Comparison of ENCODE assay signal across 7 cellular contexts in genomic region chr20:62776692-62777527, GRCh38. TPM values are rescaled to one million over a fixed set of nuclear protein-coding genes. Genes with fewer than 3 reads are reported as not detected.
A peak's percentile ranks its signal among the peaks of the same experiment; 100 is the strongest.
DNase-seq lines count a peak whose midpoint lies in the region; ATAC-seq and TF ChIP-seq lines count a peak whose summit lies in the region.

No MANE protein-coding gene starts in this region.

- no peaks in the 10 kb centered on the region for H3K36me3 ChIP-seq in kidney epithelial cell (ENCODE audit: control insufficient read depth, insufficient read depth, low read length)

- ATAC-seq in stimulated activated naive CD8-positive, alpha-beta T cell treated with anti-CD3 and anti-CD28 coated beads, Interleukin-15, Interleukin-2, amounts not matched to agents 100 U/mL and 50 U/mL, for 24 hours, result peak; percentile 74
- no peak for ATAC-seq in GM19328 (IDR thresholded peaks at IDR 0.05; ENCODE audit: unreplicated experiment)

- peak; percentile 28 for DNase-seq in NCI-H226
- peak; percentile 16 to 43 for DNase-seq in activated CD8-positive, alpha-beta memory T cell treated with anti-CD3 and anti-CD28 coated beads for 4 hours (ENCODE audit: low read depth in 2 of 2)
- DNase-seq in kidney epithelial cell (ENCODE audit: low read depth), result no peak
- DNase-seq in stimulated activated naive CD8-positive, alpha-beta T cell treated with anti-CD3 and anti-CD28 coated beads, Interleukin-15, Interleukin-2, amounts not matched to agents 100 U/mL and 50 U/mL, for 24 hours, result peak; percentile 66
- no peak for DNase-seq in HuH-7.5 (ENCODE audit: low spot score)

- peak; percentile 28 for TF ChIP-seq POLR2A in GM18951 (IDR thresholded peaks at IDR 0.05; ENCODE audit: extremely low read depth, insufficient read depth, insufficient read length)

- in situ Hi-C loops in GM18951 (cut with MboI; ENCODE audit: low sequenced_read_pairs, unreplicated experiment), result loop anchor here (25.0 kb wide), 1 partner anchor 115 kb away; no protein-coding TSS in a partner anchor

- peaks cover 40% of the 10 kb centered on the region for H3K27me3 ChIP-seq in kidney epithelial cell (ENCODE audit: control insufficient read depth, insufficient read depth, low read length)

- peak overlapping the region; percentile 4 for H3K4me3 ChIP-seq in kidney epithelial cell (ENCODE audit: low read depth, low read length)

- TF ChIP-seq CTCF in kidney epithelial cell (IDR thresholded peaks at IDR 0.05; ENCODE audit: insufficient read depth, low read length, poor library complexity, severe bottlenecking), result no peak

RNA-seq across cellular contexts. Expression of gene MRGBP, which starts 19.4 kb away (rescaled TPM):
- 15.1 and 19.8 TPM in 2 replicates for total RNA-seq in kidney epithelial cell

RNA-seq across cellular contexts. Expression of gene OGFR, which starts 27.7 kb away (rescaled TPM):
- total RNA-seq in kidney epithelial cell, result 54.4 and 61.3 TPM in 2 replicates

RNA-seq across cellular contexts. Expression of gene COL9A3, which starts 39.9 kb away (rescaled TPM):
- 5.4 and 10.4 TPM in 2 replicates for total RNA-seq in kidney epithelial cell

Comparison
In these comparisons a context has a peak if more than half of its experiments do, and no peak if none do; other contexts are left out.
1. DNase-seq: peak in NCI-H226 (single experiment), activated CD8-positive, alpha-beta memory T cell treated with anti-CD3 and anti-CD28 coated beads for 4 hours (2 of 2) and stimulated activated naive CD8-positive, alpha-beta T cell treated with anti-CD3 and anti-CD28 coated beads, Interleukin-15, Interleukin-2, amounts not matched to agents 100 U/mL and 50 U/mL, for 24 hours (single experiment); none in kidney epithelial cell (single experiment) and HuH-7.5 (single experiment).